Comparison of ENCODE assay signal across 8 cellular contexts in genomic region chr9:131423171-131423581, GRCh38. TPM values are rescaled to one million over a fixed set of nuclear protein-coding genes. Genes with fewer than 3 reads are reported as not detected.
DNase-seq lines count a peak whose midpoint lies in the region; ATAC-seq and TF ChIP-seq lines count a peak whose summit lies in the region.

No MANE protein-coding gene starts in this region.

- H3K79me1 ChIP-seq in H9 (ENCODE audit: insufficient read depth, low read depth, low read length, poor library complexity, severe bottlenecking) = no peaks in the 10 kb centered on the region

- peak in 1 of 4 experiments; percentile 24 for ATAC-seq in T-cell (replicated peaks in 1 of 4)
- no peak for ATAC-seq in HG02938 (IDR thresholded peaks at IDR 0.05; ENCODE audit: unreplicated experiment)

- H2AK5ac ChIP-seq in H9 (ENCODE audit: insufficient read length, low read length) = no peak overlapping the region

- H3K9ac ChIP-seq in H9 (ENCODE audit: extremely low read depth, insufficient read length, low read length) = no peak overlapping the region

- H3K27me3 ChIP-seq in H9 (ENCODE audit: insufficient read depth, low read length) = no peaks in the 10 kb centered on the region

- H4K91ac ChIP-seq in H9 (ENCODE audit: insufficient read length, low read depth, low read length) = no peak overlapping the region

- no peak overlapping the region for H2BK5ac ChIP-seq in H9 (ENCODE audit: insufficient read length, low read length)

- H2AFZ ChIP-seq in H9 (ENCODE audit: low read length) = no peak overlapping the region

- H3K27ac Mint-ChIP-seq in H9 = peak overlapping the region; percentile 63 to 94 (median 70); a peak in 6 of 7 replicates
- peak overlapping the region in 1 of 2 donors; percentile 76 for H3K27ac Mint-ChIP-seq in T-cell
- peak overlapping the region; percentile 80 to 82 (median 81) for H3K27ac Mint-ChIP-seq in nephron

- no peak overlapping the region for H4K5ac ChIP-seq in H9 (ENCODE audit: insufficient read length, low read depth, low read length)

- WGBS in H9 (ENCODE audit: extremely low coverage, insufficient read length, low lambda C conversion rate) = no CpG with 5 or more reads among the region's 14 CpGs

- no peaks in the 10 kb centered on the region for H3K9me3 ChIP-seq in H9 (ENCODE audit: control insufficient read depth, low read depth, low read length)

- POLR2A ChIA-PET in T-cell (lab: Charles Lee) = no interaction called here

- H3K4ac ChIP-seq in H9 (ENCODE audit: low read depth, low read length) = no peak overlapping the region

- H4K20me1 ChIP-seq in H9 (ENCODE audit: control insufficient read depth, insufficient read depth, insufficient read length) = peaks cover 5% of the 10 kb centered on the region

- DNase-seq in AG20443 (ENCODE audit: low spot score) = peak; percentile 80
- peak; percentile 82 for DNase-seq in H9
- DNase-seq in T-cell = no peak
- DNase-seq in fibroblast of the conjunctiva (ENCODE audit: low read depth) = peak; percentile 35
- no peak for DNase-seq in activated gamma-delta T cell (lab: John Stamatoyannopoulos, UW)
- no peak for DNase-seq in NCI-H1436 treated with DMSO at 0.1 percent for 48 hours (lab: John Stamatoyannopoulos, UW)

- H3K9me3 Mint-ChIP-seq in H9 = no peaks in the 10 kb centered on the region
- no peaks in the 10 kb centered on the region for H3K9me3 Mint-ChIP-seq in T-cell
- H3K9me3 Mint-ChIP-seq in nephron = no peaks in the 10 kb centered on the region

- no peak overlapping the region for H3K56ac ChIP-seq in H9 (ENCODE audit: insufficient read length, low read depth, low read length)

- H2BK120ac ChIP-seq in H9 (ENCODE audit: low read depth, low read length, poor library complexity, severe bottlenecking) = no peak overlapping the region

- H2BK15ac ChIP-seq in H9 (ENCODE audit: low read depth, low read length) = no peak overlapping the region

- no peaks in the 10 kb centered on the region for H3K23me2 ChIP-seq in H9 (ENCODE audit: insufficient read length, low read depth, low read length, poor library complexity, severe bottlenecking)

- H2BK20ac ChIP-seq in H9 (ENCODE audit: low read depth, low read length, poor library complexity, severe bottlenecking) = no peak overlapping the region

- H3K18ac ChIP-seq in H9 (ENCODE audit: insufficient read length, low read depth, low read length) = no peak overlapping the region

- no peak for TF ChIP-seq CTCF in H9 (conservative IDR thresholded peaks at IDR 0.05)
- no peak for TF ChIP-seq CTCF in nephron (IDR thresholded peaks at IDR 0.05; ENCODE audit: unreplicated experiment in 3 of 3)

- no peak overlapping the region for H3K4me2 ChIP-seq in H9 (ENCODE audit: insufficient read depth, insufficient read length, low read length)

- peaks cover 88% of the 10 kb centered on the region for H3K79me2 ChIP-seq in H9 (ENCODE audit: insufficient read depth, low read length)

- no peak overlapping the region for H3K23ac ChIP-seq in H9 (ENCODE audit: insufficient read length, low read depth, low read length)

- no peak overlapping the region for H2BK12ac ChIP-seq in H9 (ENCODE audit: insufficient read length, low read depth, low read length)

- no peak overlapping the region for H3K27ac ChIP-seq in H9 (ENCODE audit: insufficient read length, low read depth, low read length)

- peak overlapping the region in 1 of 2 experiments; percentile 21; a peak in 2 of 5 replicates for H3K4me3 Mint-ChIP-seq in H9
- peak overlapping the region in 2 of 3 donors; percentile 5 to 38 for H3K4me3 Mint-ChIP-seq in T-cell
- no peak overlapping the region for H3K4me3 Mint-ChIP-seq in nephron

- peaks cover 6 to 33% (median 31%) of the 10 kb centered on the region in 3 experiments; a peak in 6 of 7 replicates for H3K36me3 Mint-ChIP-seq in H9 (ENCODE audit: insufficient read depth in 1 of 3, low read depth in 3 of 3)
- H3K36me3 Mint-ChIP-seq in T-cell = peaks cover 6% of the 10 kb centered on the region
- peaks cover 34% of the 10 kb centered on the region for H3K36me3 Mint-ChIP-seq in nephron (ENCODE audit: low read depth)

- H3K14ac ChIP-seq in H9 (ENCODE audit: insufficient read depth, low read length) = no peak overlapping the region

- no peak overlapping the region for H4K8ac ChIP-seq in H9 (replicated peaks; ENCODE audit: insufficient read length, low read depth, low read length)

- CTCF ChIA-PET in T-cell (lab: Charles Lee) = no interaction called here

- H3K27me3 Mint-ChIP-seq in H9 (ENCODE audit: low read depth) = no peaks in the 10 kb centered on the region
- H3K27me3 Mint-ChIP-seq in T-cell = no peaks in the 10 kb centered on the region
- H3K27me3 Mint-ChIP-seq in nephron (ENCODE audit: low read depth) = no peaks in the 10 kb centered on the region

- peaks cover 21% of the 10 kb centered on the region; the same call in 1 of the 2 replicates for H3K4me1 ChIP-seq in H9 (ENCODE audit: insufficient read depth, low read length)

- H3K4me1 Mint-ChIP-seq in H9 (peaks cover 63 to 68% of the 10 kb centered on the region in 2 experiments), T-cell (peaks cover 75 to 83% (median 82%) of the 10 kb centered on the region in 3 donors), nephron (peaks cover 49% of the 10 kb centered on the region)

- H3T11ph ChIP-seq in H9 (ENCODE audit: low read length) = no peak overlapping the region

RNA-seq across cellular contexts. Expression of gene PRRC2B, which starts 29.3 kb away (rescaled TPM):
- total RNA-seq in H9 (2021) (243 and 251 TPM in 2 replicates), T-cell (100 to 1,000 TPM; 259 to 375 (median 370) TPM)

Comparison
In these comparisons a context has a peak if more than half of its experiments do, and no peak if none do; other contexts are left out.
1. DNase-seq: peak in AG20443 (single experiment), H9 (single experiment) and fibroblast of the conjunctiva (single experiment); none in T-cell (0 of 34), activated gamma-delta T cell (single experiment) and NCI-H1436 treated with DMSO at 0.1 percent for 48 hours (single experiment).
2. H3K4me3 Mint-ChIP-seq: peak in T-cell (2 of 3); none in nephron (0 of 3).